ENCODE assay signal across 32 cellular contexts in the genomic region with DNA sequence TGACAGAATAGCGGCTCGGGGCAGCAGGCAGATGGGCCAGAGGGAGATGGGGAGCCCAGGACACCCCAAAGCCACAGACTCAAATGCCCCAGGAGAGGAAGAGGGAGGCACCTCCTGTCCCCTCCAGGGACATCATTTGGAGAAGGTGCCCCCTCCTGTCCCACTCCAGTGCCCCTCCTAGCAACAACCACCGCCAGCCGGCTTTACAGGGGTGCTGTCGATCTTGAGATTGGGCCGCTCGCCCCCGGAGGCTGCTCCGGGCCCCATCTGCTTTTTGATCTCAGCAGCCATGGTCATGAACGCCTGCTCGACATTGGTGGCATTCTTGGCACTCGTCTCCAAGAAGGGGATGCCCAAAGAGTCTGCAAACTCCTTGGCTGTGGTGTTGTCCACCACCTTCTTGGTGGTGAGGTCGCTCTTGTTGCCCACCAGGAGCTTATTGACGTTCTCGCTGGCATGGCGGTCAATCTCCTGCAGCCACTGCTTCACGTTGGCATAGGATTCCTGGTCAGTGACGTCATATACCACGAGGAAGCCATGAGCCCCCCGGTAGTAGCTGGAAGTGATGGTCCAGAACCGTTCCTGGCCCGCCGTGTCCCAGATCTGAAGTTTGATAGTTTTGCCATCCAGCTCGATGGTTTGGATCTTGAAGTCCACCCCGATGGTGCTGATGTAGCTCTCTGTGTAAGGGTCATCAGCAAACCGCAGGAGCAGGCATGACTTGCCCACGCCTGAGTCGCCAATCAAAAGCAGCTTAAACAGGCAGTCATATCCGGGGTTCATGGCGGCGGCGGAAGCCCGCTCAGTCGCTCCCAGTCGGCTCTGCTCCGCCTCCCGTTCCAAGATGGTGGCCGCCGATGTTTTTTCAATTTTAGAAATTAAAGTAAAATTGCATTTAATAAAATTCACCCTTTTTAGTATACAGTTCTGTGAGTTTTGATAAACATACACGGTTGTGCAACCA. TPM values are rescaled to one million over a fixed set of nuclear protein-coding genes. Genes with fewer than 3 reads are reported as not detected.
"Had no signal": no experiment of that assay in that cellular context is flagged by ENCODE, and none has a peak within 500 bp of the region (broad histone marks: within the 10 kb centered on the region; RNA-seq: fewer than 3 reads in every experiment).

No MANE protein-coding gene starts in this region.

- H3K9me3 ChIP-seq: body of pancreas, colonic mucosa, esophagus squamous epithelium, gastroesophageal sphincter had no signal

- H3K36me3 ChIP-seq: cardiac muscle cell, colonic mucosa, esophagus squamous epithelium, gastroesophageal sphincter had no signal

- H3K9me3 Mint-ChIP-seq: activated CD8-positive, alpha-beta T cell treated with anti-CD3 and anti-CD28 coated beads for 36 hours; activated T-cell treated with anti-CD3 and anti-CD28 coated beads, Interleukin-2, amount 50 U/mL, for 4 hours; activated T-helper 17 cell treated with anti-CD3 and anti-CD28 coated beads, Interleukin-2, amount 50 U/mL, for 72 hours had no signal

- H3K27me3 ChIP-seq: body of pancreas, colonic mucosa had no signal

- H3K4me1 Mint-ChIP-seq: activated T-helper 17 cell treated with anti-CD3 and anti-CD28 coated beads, Interleukin-2, amount 50 U/mL, for 72 hours had no signal

- H3K4me1 ChIP-seq: body of pancreas, colonic mucosa, esophagus squamous epithelium, gastroesophageal sphincter had no signal

- H3K4me3 ChIP-seq: body of pancreas, cardiac muscle cell, colonic mucosa, esophagus squamous epithelium, gastroesophageal sphincter had no signal

- DNase-seq: activated CD4-positive, alpha-beta T cell treated with anti-CD3 and anti-CD28 coated beads for 48 hours; activated CD4-positive, alpha-beta T cell treated with anti-CD3 and anti-CD28 coated beads, Interleukin-2, amount 50 U/mL, for 1 hour; activated CD4-positive, alpha-beta T cell treated with anti-CD3 and anti-CD28 coated beads, Interleukin-2, amount 50 U/mL, for 48 hours; activated CD8-positive, alpha-beta memory T cell treated with anti-CD3 and anti-CD28 coated beads for 24 hours; activated CD8-positive, alpha-beta T cell treated with anti-CD3 and anti-CD28 coated beads for 36 hours; activated effector memory CD4-positive, alpha-beta T cell treated with Interleukin-2 at 50 U/mL for 16 hours; activated gamma-delta T cell treated with Interleukin-2 at 50 U/mL for 16 hours; activated naive CD4-positive, alpha-beta T cell treated with anti-CD3 and anti-CD28 coated beads, Interleukin-2, amount 50 U/mL, for 16 hours; activated naive CD4-positive, alpha-beta T cell treated with Interleukin-2 at 50 U/mL for 16 hours; activated T-cell treated with anti-CD3 and anti-CD28 coated beads, Interleukin-2, amount 50 U/mL, for 4 hours; amniotic stem cell; anterior cingulate cortex; body of pancreas; central memory CD4-positive, alpha-beta T cell; cerebellar nuclear complex; colonic mucosa; effector CD8-positive, alpha-beta T cell; esophagus squamous epithelium; foreskin melanocyte; T-helper 2 cell had no signal

- H3K27ac Mint-ChIP-seq: activated CD8-positive, alpha-beta T cell treated with anti-CD3 and anti-CD28 coated beads for 36 hours; activated naive CD8-positive, alpha-beta T cell; activated T-helper 17 cell treated with anti-CD3 and anti-CD28 coated beads, Interleukin-2, amount 50 U/mL, for 72 hours had no signal

- ATAC-seq: activated CD8-positive, alpha-beta T cell treated with anti-CD3 and anti-CD28 coated beads for 36 hours; activated T-cell treated with anti-CD3 and anti-CD28 coated beads, Interleukin-2, amount 50 U/mL, for 4 hours; activated T-helper 17 cell treated with anti-CD3 and anti-CD28 coated beads, Interleukin-2, amount 50 U/mL, for 72 hours; body of pancreas; gastroesophageal sphincter had no signal

- FAIRE-seq: endometrium, endothelial cell of umbilical vein had no signal

- H3K36me3 Mint-ChIP-seq: activated naive CD8-positive, alpha-beta T cell had no signal

- H3K27ac ChIP-seq: body of pancreas, cardiac muscle cell, colonic mucosa, epithelial cell of prostate, esophagus squamous epithelium, gastroesophageal sphincter had no signal

- H3K4me3 Mint-ChIP-seq: activated CD8-positive, alpha-beta T cell treated with anti-CD3 and anti-CD28 coated beads for 36 hours; activated naive CD8-positive, alpha-beta T cell; activated T-cell treated with anti-CD3 and anti-CD28 coated beads, Interleukin-2, amount 50 U/mL, for 4 hours; activated T-helper 17 cell treated with anti-CD3 and anti-CD28 coated beads, Interleukin-2, amount 50 U/mL, for 72 hours had no signal

RNA-seq across cellular contexts. Expression of a gene that starts 14.0 kb away (rescaled TPM):
- total RNA-seq: activated CD8-positive, alpha-beta T cell treated with anti-CD3 and anti-CD28 coated beads for 36 hours; activated T-helper 17 cell treated with anti-CD3 and anti-CD28 coated beads, Interleukin-2, amount 50 U/mL, for 72 hours; dermis microvascular lymphatic vessel endothelial cell; endothelial cell of umbilical vein; fibroblast of lung; fibroblast of villous mesenchyme; glomerular endothelial cell; T-helper 1 cell treated with Interleukin-12 subunit alpha and Interleukin-12 subunit beta and Interleukin-4 antibody, amounts not matched to agents 30 ng/mL and 1 ng/mL, for 36 hours had no signal
- polyA plus RNA-seq: endothelial cell of umbilical vein, fibroblast of lung had no signal
